Comparison of ENCODE assay signal across 18 cellular contexts in the genomic region with DNA sequence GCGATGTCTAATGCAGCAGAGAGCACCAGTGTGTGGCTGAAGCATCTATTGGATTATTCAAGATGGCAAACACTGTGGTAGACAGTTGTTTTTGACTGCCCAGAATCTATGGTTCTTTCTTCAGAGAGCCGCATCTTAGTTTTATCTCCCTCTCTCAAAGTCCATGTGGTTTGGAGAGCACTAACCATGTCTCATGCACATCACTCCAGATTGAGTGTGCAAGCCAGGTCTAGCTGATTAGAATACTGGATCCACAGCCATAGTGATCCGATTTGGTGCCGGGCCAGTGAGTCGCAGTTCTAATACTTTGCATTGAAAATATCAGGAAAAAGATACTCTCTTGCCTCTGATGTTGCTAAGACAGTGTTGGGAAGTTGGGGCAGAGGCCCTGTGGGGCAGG.
"Had no signal": no experiment of that assay in that cellular context is flagged by ENCODE, and none has a peak within 500 bp of the region (broad histone marks: within the 10 kb centered on the region; RNA-seq: fewer than 3 reads in every experiment).

No MANE protein-coding gene starts in this region.

- H3K9me3 Mint-ChIP-seq: activated naive CD4-positive, alpha-beta T cell treated with anti-CD3 and anti-CD28 coated beads for 36 hours; activated naive CD8-positive, alpha-beta T cell treated with anti-CD3 and anti-CD28 coated beads, Interleukin-2, amount 50 U/mL, for 24 hours; activated T-helper 2 cell treated with anti-CD3 and anti-CD28 coated beads, Interferon-gamma antibody, Interleukin-2, Interleukin-4, amounts not matched to agents 10 μg/mL and 5 μg/mL and 100 μg/mL, durations not matched to agents 14 hours and 24 hours and 36 hours; brain; natural killer cell treated with Interleukin-12 subunit alpha and Interleukin-12 subunit beta and Interleukin-15 and Interleukin-18, amount 100 ng/mL, for 72 hours had no signal

- H3K27me3 ChIP-seq: hepatocyte, right atrium auricular region had no signal

- H3K4me1 ChIP-seq: prostate gland had no signal

- H3K27ac Mint-ChIP-seq: activated naive CD4-positive, alpha-beta T cell treated with anti-CD3 and anti-CD28 coated beads for 36 hours; activated naive CD8-positive, alpha-beta T cell treated with anti-CD3 and anti-CD28 coated beads, Interleukin-2, amount 50 U/mL, for 24 hours; activated T-helper 2 cell treated with anti-CD3 and anti-CD28 coated beads, Interferon-gamma antibody, Interleukin-2, Interleukin-4, amounts not matched to agents 10 μg/mL and 5 μg/mL and 100 μg/mL, durations not matched to agents 14 hours and 24 hours and 36 hours; natural killer cell treated with Interleukin-12 subunit alpha and Interleukin-12 subunit beta and Interleukin-15 and Interleukin-18, amount 100 ng/mL, for 72 hours had no signal

- H2AFZ ChIP-seq: hepatocyte had no signal

- ATAC-seq: activated naive CD8-positive, alpha-beta T cell treated with anti-CD3 and anti-CD28 coated beads, Interleukin-2, amount 50 U/mL, for 24 hours; left cardiac atrium; natural killer cell treated with Interleukin-12 subunit alpha and Interleukin-12 subunit beta and Interleukin-15 and Interleukin-18, amount 100 ng/mL, for 72 hours had no signal

- H3K4me2 ChIP-seq: hepatocyte had no signal

- H3K4me3 ChIP-seq: hepatocyte, prostate gland, right atrium auricular region, skin epidermis, thoracic aorta had no signal

- H3K4me3 Mint-ChIP-seq: activated naive CD4-positive, alpha-beta T cell treated with anti-CD3 and anti-CD28 coated beads for 36 hours; activated naive CD8-positive, alpha-beta T cell treated with anti-CD3 and anti-CD28 coated beads, Interleukin-2, amount 50 U/mL, for 24 hours; natural killer cell treated with Interleukin-12 subunit alpha and Interleukin-12 subunit beta and Interleukin-15 and Interleukin-18, amount 100 ng/mL, for 72 hours had no signal

- H3K27ac ChIP-seq: hepatocyte, prostate gland, right atrium auricular region, skin epidermis, thoracic aorta, WERI-Rb-1 had no signal

- DNase-seq: activated CD4-positive, alpha-beta T cell treated with anti-CD3 and anti-CD28 coated beads, Interleukin-2, amount 50 U/mL, for 4 hours; activated naive CD4-positive, alpha-beta T cell treated with anti-CD3 and anti-CD28 coated beads for 36 hours; activated naive CD8-positive, alpha-beta T cell treated with anti-CD3 and anti-CD28 coated beads, Interleukin-2, amount 50 U/mL, for 24 hours; anterior cingulate cortex; caudate nucleus; foreskin fibroblast; left cardiac atrium; SW 1271; T-helper 2 cell; WERI-Rb-1 had no signal

- H3K36me3 ChIP-seq: prostate gland, right atrium auricular region, thoracic aorta had no signal

- H3K27me3 Mint-ChIP-seq: activated naive CD8-positive, alpha-beta T cell treated with anti-CD3 and anti-CD28 coated beads, Interleukin-2, amount 50 U/mL, for 24 hours; brain; natural killer cell treated with Interleukin-12 subunit alpha and Interleukin-12 subunit beta and Interleukin-15 and Interleukin-18, amount 100 ng/mL, for 72 hours had no signal

- H3K36me3 Mint-ChIP-seq: brain; natural killer cell treated with Interleukin-12 subunit alpha and Interleukin-12 subunit beta and Interleukin-15 and Interleukin-18, amount 100 ng/mL, for 72 hours had no signal

- H3K9me3 ChIP-seq: prostate gland, right atrium auricular region, thoracic aorta had no signal
